Comparison of ENCODE assay signal across 13 cellular contexts in the genomic region with DNA sequence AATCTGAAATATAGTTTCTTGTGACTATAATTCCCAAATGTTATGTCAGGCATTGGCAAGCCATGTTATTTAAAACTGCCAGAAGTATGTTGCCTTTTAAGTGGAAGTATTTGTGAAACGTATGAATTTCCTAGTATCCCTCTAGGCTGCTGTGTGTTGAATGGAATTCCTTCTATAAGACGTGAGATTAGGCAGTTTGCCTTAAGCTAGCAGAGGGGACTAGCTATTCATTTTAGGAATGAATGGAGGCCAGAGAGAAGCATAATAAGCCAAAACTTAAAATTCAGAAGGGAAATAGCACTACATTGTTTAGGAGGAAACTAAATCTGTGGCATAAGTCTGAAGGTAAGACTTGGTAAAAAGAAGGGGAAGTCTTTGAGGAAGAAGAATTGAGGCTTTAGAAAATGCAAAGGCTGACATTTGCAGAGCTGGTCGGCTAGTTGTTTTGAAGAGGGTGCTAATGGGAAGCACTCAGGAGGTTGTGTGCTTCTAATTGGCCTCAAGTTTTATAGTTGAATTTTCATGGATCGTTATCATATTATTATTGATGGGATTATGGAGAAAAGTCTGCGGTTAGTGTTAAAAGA. TPM values are rescaled to one million over a fixed set of nuclear protein-coding genes. Genes with fewer than 3 reads are reported as not detected.
DNase-seq lines count a peak whose midpoint lies in the region; ATAC-seq and TF ChIP-seq lines count a peak whose summit lies in the region.
"Had no signal": no experiment of that assay in that cellular context is flagged by ENCODE, and none has a peak within 500 bp of the region (broad histone marks: within the 10 kb centered on the region; RNA-seq: fewer than 3 reads in every experiment).

No MANE protein-coding gene starts in this region.

- H3K4me1 Mint-ChIP-seq in CD8-positive, alpha-beta T cell (ENCODE audit: low read depth): peaks cover 91% of the 10 kb centered on the region
- peaks cover 94% of the 10 kb centered on the region for H3K4me1 Mint-ChIP-seq in activated naive CD8-positive, alpha-beta T cell (ENCODE audit: low read depth)
- H3K4me1 Mint-ChIP-seq in natural killer cell: peaks cover 100% of the 10 kb centered on the region in 2 donors

- TF ChIP-seq CTCF in CD8-positive, alpha-beta T cell (IDR thresholded peaks at IDR 0.05): no peak
- TF ChIP-seq CTCF in natural killer cell (IDR thresholded peaks at IDR 0.05): no peak

- peaks cover 25% of the 10 kb centered on the region for H3K36me3 Mint-ChIP-seq in CD8-positive, alpha-beta T cell
- H3K36me3 Mint-ChIP-seq in activated naive CD8-positive, alpha-beta T cell: peaks cover 11% of the 10 kb centered on the region
- H3K36me3 Mint-ChIP-seq in natural killer cell: no peaks in the 10 kb centered on the region

- H3K4me3 Mint-ChIP-seq in CD8-positive, alpha-beta T cell: peak overlapping the region; percentile 77
- H3K4me3 Mint-ChIP-seq in activated naive CD8-positive, alpha-beta T cell: peak overlapping the region; percentile 75
- H3K4me3 Mint-ChIP-seq in natural killer cell: peak overlapping the region; percentile 87

- intact Hi-C loops in CD8-positive, alpha-beta T cell (cut with DNase I, micrococcal nuclease): loop anchor here (2.0 to 10.0 kb wide), 5 partner anchors 14 to 90 kb away; no protein-coding TSS in a partner anchor
- intact Hi-C loops in natural killer cell (cut with micrococcal nuclease): loop anchor here (2.0 to 5.0 kb wide), 3 partner anchors 26 to 86 kb away; no protein-coding TSS in a partner anchor

- no peaks in the 10 kb centered on the region for H3K27me3 ChIP-seq in CD8-positive, alpha-beta T cell (ENCODE audit: insufficient read depth, low read length)
- H3K27me3 ChIP-seq in HUES6 (ENCODE audit: control insufficient read depth, insufficient read depth, low read length): no peaks in the 10 kb centered on the region
- H3K27me3 ChIP-seq: breast epithelium, right lobe of liver had no signal

- ATAC-seq in CD8-positive, alpha-beta T cell: no peak
- ATAC-seq in natural killer cell (no peak), HG03439 (IDR thresholded peaks at IDR 0.05; ENCODE audit: unreplicated experiment) (no peak)

- H3K27ac Mint-ChIP-seq in CD8-positive, alpha-beta T cell: peak overlapping the region; percentile 94
- H3K27ac Mint-ChIP-seq in activated naive CD8-positive, alpha-beta T cell: peak overlapping the region; percentile 95
- peak overlapping the region; percentile 90 to 92 for H3K27ac Mint-ChIP-seq in natural killer cell

- no peak overlapping the region for H3K4me3 ChIP-seq in CD8-positive, alpha-beta T cell (ENCODE audit: low read depth, low read length)
- H3K4me3 ChIP-seq in HUES6 (ENCODE audit: low read depth, low read length): no peak overlapping the region
- H3K4me3 ChIP-seq: breast epithelium, lung, right lobe of liver had no signal

- CTCF ChIA-PET in CD8-positive, alpha-beta T cell (lab: Charles Lee): interaction anchor here (1.0 to 1.7 kb wide), 4 partner anchors 13 to 178 kb away, joined by 3 to 4 read pairs (median 4); no protein-coding TSS in a partner anchor

- H3K4me1 ChIP-seq in CD8-positive, alpha-beta T cell (ENCODE audit: insufficient read depth, low read length): peaks cover 93% of the 10 kb centered on the region
- peaks cover 40% of the 10 kb centered on the region for H3K4me1 ChIP-seq in HUES6 (ENCODE audit: control insufficient read depth, insufficient read depth, low read length)
- H3K4me1 ChIP-seq: breast epithelium had no signal

- no peak for DNase-seq in CD8-positive, alpha-beta T cell
- DNase-seq in natural killer cell: no peak
- DNase-seq in germinal center (ENCODE audit: low spot score): no peak
- no peak for DNase-seq in DMS53 treated with DMSO at 0.1 percent for 48 hours (lab: John Stamatoyannopoulos, UW; ENCODE audit: unreplicated experiment)
- no peak for DNase-seq in NCI-H1092 treated with DMSO at 0.1 percent for 48 hours (lab: John Stamatoyannopoulos, UW)
- DNase-seq: H7, NCI-H1048, right lobe of liver had no signal

- POLR2A ChIA-PET in CD8-positive, alpha-beta T cell (lab: Charles Lee): interaction anchor here (1.5 to 2.4 kb wide), 6 partner anchors 9 to 57 kb away, joined by 3 to 18 read pairs (median 4); a partner anchor contains a TSS

- no peak overlapping the region for H3K9ac ChIP-seq in HUES6 (ENCODE audit: low read length)

- no peaks in the 10 kb centered on the region for H3K36me3 ChIP-seq in CD8-positive, alpha-beta T cell (ENCODE audit: insufficient read depth, low read length)
- no peaks in the 10 kb centered on the region for H3K36me3 ChIP-seq in HUES6 (ENCODE audit: control insufficient read depth, insufficient read depth, low read length)
- H3K36me3 ChIP-seq: breast epithelium, right lobe of liver had no signal

- no peaks in the 10 kb centered on the region for H3K27me3 Mint-ChIP-seq in CD8-positive, alpha-beta T cell (ENCODE audit: low read depth)
- no peaks in the 10 kb centered on the region for H3K27me3 Mint-ChIP-seq in activated naive CD8-positive, alpha-beta T cell
- no peaks in the 10 kb centered on the region for H3K27me3 Mint-ChIP-seq in natural killer cell (ENCODE audit: low read depth in 2 of 2)

- H3K9me3 Mint-ChIP-seq in CD8-positive, alpha-beta T cell: no peaks in the 10 kb centered on the region
- no peaks in the 10 kb centered on the region for H3K9me3 Mint-ChIP-seq in activated naive CD8-positive, alpha-beta T cell (ENCODE audit: low read depth)
- no peaks in the 10 kb centered on the region for H3K9me3 Mint-ChIP-seq in natural killer cell

- peak overlapping the region; percentile 22 for H3K27ac ChIP-seq in CD8-positive, alpha-beta T cell (ENCODE audit: low read depth, low read length)
- peak overlapping the region; percentile 44; the same call in 1 of the 2 replicates for H3K27ac ChIP-seq in HUES6 (ENCODE audit: low read depth, low read length)
- H3K27ac ChIP-seq: breast epithelium had no signal

- no peaks in the 10 kb centered on the region for H3K9me3 ChIP-seq in CD8-positive, alpha-beta T cell (ENCODE audit: low read length)
- H3K9me3 ChIP-seq in HUES6 (ENCODE audit: control insufficient read depth, insufficient read depth, low read depth, low read length): no peaks in the 10 kb centered on the region
- H3K9me3 ChIP-seq: breast epithelium, right lobe of liver had no signal

RNA-seq across cellular contexts. Expression of a gene that starts 57.1 kb away (rescaled TPM):
- 10 to 100 TPM; 80.8 to 83.1 TPM for total RNA-seq in CD8-positive, alpha-beta T cell
- 100 to 1,000 TPM in 1 of 3 donors, 10 to 100 TPM in 2; 67.8 to 105 (median 71.1) TPM for total RNA-seq in natural killer cell
